24 cellular contexts compared by ENCODE assay signal in genomic region chr5:97443740-97444139, GRCh38.
"Had no signal": no experiment of that assay in that cellular context is flagged by ENCODE, and none has a peak within 500 bp of the region (broad histone marks: within the 10 kb centered on the region; RNA-seq: fewer than 3 reads in every experiment).

No MANE protein-coding gene starts in this region.

- H3K36me3 ChIP-seq: stomach, suprapubic skin, thoracic aorta, thyroid gland, tibial artery, tibial nerve, transverse colon, upper lobe of left lung, upper lobe of right lung, uterus, vagina had no signal

- H3K4me3 ChIP-seq: stomach, suprapubic skin, testis, thoracic aorta, thyroid gland, tibial artery, tibial nerve, transverse colon, upper lobe of left lung, upper lobe of right lung, uterus, vagina had no signal

- H3K27me3 ChIP-seq: stomach, suprapubic skin, testis, thyroid gland, tibial artery, tibial nerve, transverse colon, upper lobe of left lung, upper lobe of right lung, uterus, vagina had no signal

- DNase-seq: stimulated activated CD4-positive, alpha-beta T cell treated with anti-CD3 and anti-CD28 coated beads, Interleukin-2, amount 100 ng/mL, for 48 hours; stimulated activated CD4-positive, alpha-beta T cell treated with anti-CD3 and anti-CD28 coated beads, Interleukin-4, amount 100 ng/mL, for 1 hour; stimulated activated CD4-positive, alpha-beta T cell treated with anti-CD3 and anti-CD28 coated beads, Interleukin-4, amount 100 ng/mL, for 24 hours; stimulated activated CD4-positive, alpha-beta T cell treated with anti-CD3 and anti-CD28 coated beads, Interleukin-4, amount 100 ng/mL, for 4 hours; stimulated activated CD8-positive, alpha-beta memory T cell treated with anti-CD3 and anti-CD28 coated beads, Interleukin-4, amount 100 ng/mL, for 48 hours; stimulated activated naive B cell treated with anti-CD40 and anti-IgM and Interleukin-4, amounts not matched to agents 10 μg/mL and 1 μg/mL and 100 μg/mL, for 72 hours; stimulated activated naive CD4-positive, alpha-beta T cell; stimulated activated naive CD4-positive, alpha-beta T cell treated with Interleukin-2 at 50 U/mL for 16 hours; stimulated activated naive CD8-positive, alpha-beta T cell treated with anti-CD3 and anti-CD28 coated beads, Interleukin-15, amount 100 ng/mL, for 72 hours; stimulated activated naive CD8-positive, alpha-beta T cell treated with anti-CD3 and anti-CD28 coated beads, Interleukin-15, Interleukin-2, amounts not matched to agents 100 U/mL and 50 U/mL, for 24 hours; stomach; substantia nigra; testis; thyroid gland; tibial artery; transverse colon; trophoblast cell; upper lobe of left lung; upper lobe of right lung; uterus had no signal

- H3K9me3 ChIP-seq: testis, thyroid gland, upper lobe of right lung, uterus, vagina had no signal

- H3K4me1 ChIP-seq: stomach, suprapubic skin, testis, thyroid gland, tibial artery, tibial nerve, transverse colon, upper lobe of left lung, upper lobe of right lung, uterus, vagina had no signal

- H3K27ac ChIP-seq: stomach, suprapubic skin, testis, thoracic aorta, thyroid gland, tibial artery, tibial nerve, transverse colon, upper lobe of left lung, upper lobe of right lung, uterus, vagina had no signal
